1 cellular context compared by ENCODE assay signal in genomic region chr12:48681738-48682532, GRCh38.
TF ChIP-seq lines count a peak whose summit lies in the region.

A gene with protein sequence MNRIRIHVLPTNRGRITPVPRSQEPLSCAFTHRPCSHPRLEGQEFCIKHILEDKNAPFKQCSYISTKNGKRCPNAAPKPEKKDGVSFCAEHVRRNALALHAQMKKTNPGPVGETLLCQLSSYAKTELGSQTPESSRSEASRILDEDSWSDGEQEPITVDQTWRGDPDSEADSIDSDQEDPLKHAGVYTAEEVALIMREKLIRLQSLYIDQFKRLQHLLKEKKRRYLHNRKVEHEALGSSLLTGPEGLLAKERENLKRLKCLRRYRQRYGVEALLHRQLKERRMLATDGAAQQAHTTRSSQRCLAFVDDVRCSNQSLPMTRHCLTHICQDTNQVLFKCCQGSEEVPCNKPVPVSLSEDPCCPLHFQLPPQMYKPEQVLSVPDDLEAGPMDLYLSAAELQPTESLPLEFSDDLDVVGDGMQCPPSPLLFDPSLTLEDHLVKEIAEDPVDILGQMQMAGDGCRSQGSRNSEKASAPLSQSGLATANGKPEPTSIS (minus strand): TSS chr12:48682238. CDS start chr12:48681632, 606 bp downstream.

TF ChIP-seq in HepG2, 621 proteins besides CTCF, POLR2A, EP300 and RAD21 (continued from another document and continues in another):
- no peak for TF ChIP-seq ARID3A (IDR thresholded peaks at IDR 0.05; ENCODE audit: low read depth, low read length)
- TF ChIP-seq ZFP37 (CRISPR knock-in tag; IDR thresholded peaks at IDR 0.05; ENCODE audit: borderline replicate concordance), result peak; percentile 26; the same call in 1 of the 2 replicates
- peak; percentile 99 for TF ChIP-seq ZNF501 (CRISPR knock-in tag; IDR thresholded peaks at IDR 0.05)
- TF ChIP-seq TCF12 (IDR thresholded peaks at IDR 0.05), result no peak
- TF ChIP-seq TCF12 (CRISPR knock-in tag; IDR thresholded peaks at IDR 0.05), result 0 out of 2 replicates have a peak, but pooled peaks have one; percentile 9
- no peak for TF ChIP-seq CBX1 (IDR thresholded peaks at IDR 0.05; ENCODE audit: low read depth)
- peak; percentile 96 for TF ChIP-seq ZMAT3 (CRISPR knock-in tag; conservative IDR thresholded peaks at IDR 0.05)
- TF ChIP-seq U2AF1 (optimal IDR thresholded peaks at IDR 0.05; ENCODE audit: low read depth, low read length), result no peak
- TF ChIP-seq, protein P1, sequence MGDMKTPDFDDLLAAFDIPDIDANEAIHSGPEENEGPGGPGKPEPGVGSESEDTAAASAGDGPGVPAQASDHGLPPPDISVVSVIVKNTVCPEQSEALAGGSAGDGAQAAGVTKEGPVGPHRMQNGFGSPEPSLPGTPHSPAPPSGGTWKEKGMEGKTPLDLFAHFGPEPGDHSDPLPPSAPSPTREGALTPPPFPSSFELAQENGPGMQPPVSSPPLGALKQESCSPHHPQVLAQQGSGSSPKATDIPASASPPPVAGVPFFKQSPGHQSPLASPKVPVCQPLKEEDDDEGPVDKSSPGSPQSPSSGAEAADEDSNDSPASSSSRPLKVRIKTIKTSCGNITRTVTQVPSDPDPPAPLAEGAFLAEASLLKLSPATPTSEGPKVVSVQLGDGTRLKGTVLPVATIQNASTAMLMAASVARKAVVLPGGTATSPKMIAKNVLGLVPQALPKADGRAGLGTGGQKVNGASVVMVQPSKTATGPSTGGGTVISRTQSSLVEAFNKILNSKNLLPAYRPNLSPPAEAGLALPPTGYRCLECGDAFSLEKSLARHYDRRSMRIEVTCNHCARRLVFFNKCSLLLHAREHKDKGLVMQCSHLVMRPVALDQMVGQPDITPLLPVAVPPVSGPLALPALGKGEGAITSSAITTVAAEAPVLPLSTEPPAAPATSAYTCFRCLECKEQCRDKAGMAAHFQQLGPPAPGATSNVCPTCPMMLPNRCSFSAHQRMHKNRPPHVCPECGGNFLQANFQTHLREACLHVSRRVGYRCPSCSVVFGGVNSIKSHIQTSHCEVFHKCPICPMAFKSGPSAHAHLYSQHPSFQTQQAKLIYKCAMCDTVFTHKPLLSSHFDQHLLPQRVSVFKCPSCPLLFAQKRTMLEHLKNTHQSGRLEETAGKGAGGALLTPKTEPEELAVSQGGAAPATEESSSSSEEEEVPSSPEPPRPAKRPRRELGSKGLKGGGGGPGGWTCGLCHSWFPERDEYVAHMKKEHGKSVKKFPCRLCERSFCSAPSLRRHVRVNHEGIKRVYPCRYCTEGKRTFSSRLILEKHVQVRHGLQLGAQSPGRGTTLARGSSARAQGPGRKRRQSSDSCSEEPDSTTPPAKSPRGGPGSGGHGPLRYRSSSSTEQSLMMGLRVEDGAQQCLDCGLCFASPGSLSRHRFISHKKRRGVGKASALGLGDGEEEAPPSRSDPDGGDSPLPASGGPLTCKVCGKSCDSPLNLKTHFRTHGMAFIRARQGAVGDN (CRISPR knock-in tag; IDR thresholded peaks at IDR 0.05), result peak; percentile 92
- TF ChIP-seq RBM39 (IDR thresholded peaks at IDR 0.05; ENCODE audit: low read depth, low read length, poor library complexity, severe bottlenecking), result peak; percentile 22
- peak; percentile 47; the same call in 1 of the 2 replicates for TF ChIP-seq ZBTB37 (CRISPR knock-in tag; IDR thresholded peaks at IDR 0.05)
- TF ChIP-seq MYC (CRISPR knock-in tag; IDR thresholded peaks at IDR 0.05; ENCODE audit: borderline replicate concordance), result peak; percentile 88
- no peak for TF ChIP-seq TCF7 (IDR thresholded peaks at IDR 0.05; ENCODE audit: low read depth)
- TF ChIP-seq, protein P2, sequence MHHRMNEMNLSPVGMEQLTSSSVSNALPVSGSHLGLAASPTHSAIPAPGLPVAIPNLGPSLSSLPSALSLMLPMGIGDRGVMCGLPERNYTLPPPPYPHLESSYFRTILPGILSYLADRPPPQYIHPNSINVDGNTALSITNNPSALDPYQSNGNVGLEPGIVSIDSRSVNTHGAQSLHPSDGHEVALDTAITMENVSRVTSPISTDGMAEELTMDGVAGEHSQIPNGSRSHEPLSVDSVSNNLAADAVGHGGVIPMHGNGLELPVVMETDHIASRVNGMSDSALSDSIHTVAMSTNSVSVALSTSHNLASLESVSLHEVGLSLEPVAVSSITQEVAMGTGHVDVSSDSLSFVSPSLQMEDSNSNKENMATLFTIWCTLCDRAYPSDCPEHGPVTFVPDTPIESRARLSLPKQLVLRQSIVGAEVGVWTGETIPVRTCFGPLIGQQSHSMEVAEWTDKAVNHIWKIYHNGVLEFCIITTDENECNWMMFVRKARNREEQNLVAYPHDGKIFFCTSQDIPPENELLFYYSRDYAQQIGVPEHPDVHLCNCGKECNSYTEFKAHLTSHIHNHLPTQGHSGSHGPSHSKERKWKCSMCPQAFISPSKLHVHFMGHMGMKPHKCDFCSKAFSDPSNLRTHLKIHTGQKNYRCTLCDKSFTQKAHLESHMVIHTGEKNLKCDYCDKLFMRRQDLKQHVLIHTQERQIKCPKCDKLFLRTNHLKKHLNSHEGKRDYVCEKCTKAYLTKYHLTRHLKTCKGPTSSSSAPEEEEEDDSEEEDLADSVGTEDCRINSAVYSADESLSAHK (CRISPR knock-in tag; IDR thresholded peaks at IDR 0.05; ENCODE audit: borderline replicate concordance), result 0 out of 2 replicates have a peak, but pooled peaks have one; percentile 59
- TF ChIP-seq MYPOP (CRISPR knock-in tag; IDR thresholded peaks at IDR 0.05), result peak; percentile 94
- TF ChIP-seq, protein P3, sequence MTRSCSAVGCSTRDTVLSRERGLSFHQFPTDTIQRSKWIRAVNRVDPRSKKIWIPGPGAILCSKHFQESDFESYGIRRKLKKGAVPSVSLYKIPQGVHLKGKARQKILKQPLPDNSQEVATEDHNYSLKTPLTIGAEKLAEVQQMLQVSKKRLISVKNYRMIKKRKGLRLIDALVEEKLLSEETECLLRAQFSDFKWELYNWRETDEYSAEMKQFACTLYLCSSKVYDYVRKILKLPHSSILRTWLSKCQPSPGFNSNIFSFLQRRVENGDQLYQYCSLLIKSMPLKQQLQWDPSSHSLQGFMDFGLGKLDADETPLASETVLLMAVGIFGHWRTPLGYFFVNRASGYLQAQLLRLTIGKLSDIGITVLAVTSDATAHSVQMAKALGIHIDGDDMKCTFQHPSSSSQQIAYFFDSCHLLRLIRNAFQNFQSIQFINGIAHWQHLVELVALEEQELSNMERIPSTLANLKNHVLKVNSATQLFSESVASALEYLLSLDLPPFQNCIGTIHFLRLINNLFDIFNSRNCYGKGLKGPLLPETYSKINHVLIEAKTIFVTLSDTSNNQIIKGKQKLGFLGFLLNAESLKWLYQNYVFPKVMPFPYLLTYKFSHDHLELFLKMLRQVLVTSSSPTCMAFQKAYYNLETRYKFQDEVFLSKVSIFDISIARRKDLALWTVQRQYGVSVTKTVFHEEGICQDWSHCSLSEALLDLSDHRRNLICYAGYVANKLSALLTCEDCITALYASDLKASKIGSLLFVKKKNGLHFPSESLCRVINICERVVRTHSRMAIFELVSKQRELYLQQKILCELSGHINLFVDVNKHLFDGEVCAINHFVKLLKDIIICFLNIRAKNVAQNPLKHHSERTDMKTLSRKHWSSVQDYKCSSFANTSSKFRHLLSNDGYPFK (CRISPR knock-in tag; IDR thresholded peaks at IDR 0.05; ENCODE audit: borderline replicate concordance), result peak; percentile 98
- 0 out of 2 replicates have a peak, but pooled peaks have one; percentile 62 for TF ChIP-seq RFXANK (CRISPR knock-in tag; IDR thresholded peaks at IDR 0.05)
- TF ChIP-seq, protein P4, sequence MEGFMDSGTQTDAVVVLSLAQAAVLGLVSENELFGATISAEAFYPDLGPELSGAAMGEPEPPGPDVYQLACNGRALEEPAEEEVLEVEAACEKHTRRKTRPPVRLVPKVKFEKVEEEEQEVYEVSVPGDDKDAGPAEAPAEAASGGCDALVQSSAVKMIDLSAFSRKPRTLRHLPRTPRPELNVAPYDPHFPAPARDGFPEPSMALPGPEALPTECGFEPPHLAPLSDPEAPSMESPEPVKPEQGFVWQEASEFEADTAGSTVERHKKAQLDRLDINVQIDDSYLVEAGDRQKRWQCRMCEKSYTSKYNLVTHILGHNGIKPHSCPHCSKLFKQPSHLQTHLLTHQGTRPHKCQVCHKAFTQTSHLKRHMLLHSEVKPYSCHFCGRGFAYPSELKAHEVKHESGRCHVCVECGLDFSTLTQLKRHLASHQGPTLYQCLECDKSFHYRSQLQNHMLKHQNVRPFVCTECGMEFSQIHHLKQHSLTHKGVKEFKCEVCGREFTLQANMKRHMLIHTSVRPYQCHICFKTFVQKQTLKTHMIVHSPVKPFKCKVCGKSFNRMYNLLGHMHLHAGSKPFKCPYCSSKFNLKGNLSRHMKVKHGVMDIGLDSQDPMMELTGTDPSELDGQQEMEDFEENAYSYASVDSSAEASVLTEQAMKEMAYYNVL (CRISPR knock-in tag; IDR thresholded peaks at IDR 0.05; ENCODE audit: borderline replicate concordance), result peak; percentile 77; the same call in 1 of the 2 replicates
- TF ChIP-seq ZHX2 (IDR thresholded peaks at IDR 0.05; ENCODE audit: low read depth), result 0 out of 2 replicates have a peak, but pooled peaks have one; percentile 48
- 0 out of 2 replicates have a peak, but pooled peaks have one; percentile 81 for TF ChIP-seq ZHX2 (CRISPR knock-in tag; IDR thresholded peaks at IDR 0.05; ENCODE audit: borderline replicate concordance)
- no peak for TF ChIP-seq HMG20A (CRISPR knock-in tag; IDR thresholded peaks at IDR 0.05; ENCODE audit: borderline replicate concordance)
- TF ChIP-seq NR1H2 (CRISPR knock-in tag; IDR thresholded peaks at IDR 0.05; ENCODE audit: borderline replicate concordance, low read depth), result no peak
- no peak; the same call in 1 of the 2 replicates for TF ChIP-seq KDM4B (CRISPR knock-in tag; IDR thresholded peaks at IDR 0.05)
